11 cellular contexts compared by ENCODE assay signal in the genomic region with DNA sequence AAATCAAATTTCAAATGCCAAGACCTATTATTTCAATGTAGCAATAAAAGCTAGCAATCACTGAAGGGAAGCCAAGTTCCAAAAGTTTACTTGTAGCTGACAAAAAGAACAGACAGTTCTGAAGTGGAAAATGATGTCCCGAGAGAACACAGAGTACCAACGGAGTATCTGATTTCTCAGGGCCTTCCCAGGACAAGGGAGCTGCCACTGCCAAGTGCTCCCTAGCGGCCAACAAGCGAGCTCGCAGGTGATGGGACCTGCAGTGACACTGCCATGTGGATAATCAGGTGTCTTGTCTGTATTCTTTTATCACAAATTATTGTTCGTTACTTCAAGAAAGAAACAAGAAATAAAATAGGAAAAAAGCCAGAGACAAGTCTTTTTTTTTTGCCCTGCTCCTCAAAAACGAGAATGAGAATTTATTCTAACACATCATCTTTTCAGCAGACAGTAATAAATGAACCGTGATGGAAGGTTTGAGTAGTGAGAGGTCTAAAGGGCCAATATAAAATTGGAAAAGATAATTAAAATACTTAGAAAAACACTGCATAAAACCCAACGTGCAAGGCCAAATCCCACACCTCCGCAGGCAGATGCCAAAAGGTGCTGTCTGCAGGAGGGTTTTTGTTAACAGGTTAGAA.
DNase-seq lines count a peak whose midpoint lies in the region; ATAC-seq and TF ChIP-seq lines count a peak whose summit lies in the region.
"Had no signal": no experiment of that assay in that cellular context is flagged by ENCODE, and none has a peak within 500 bp of the region (broad histone marks: within the 10 kb centered on the region; RNA-seq: fewer than 3 reads in every experiment).

No MANE protein-coding gene starts in this region.

- H3K27me3 Mint-ChIP-seq in activated T-cell treated with anti-CD3 and anti-CD28 coated beads, Interleukin-2, amount 50 U/mL, for 4 hours (ENCODE audit: low read depth) = no peaks in the 10 kb centered on the region

- no peaks in the 10 kb centered on the region for H3K4me1 Mint-ChIP-seq in activated T-cell treated with anti-CD3 and anti-CD28 coated beads, Interleukin-2, amount 50 U/mL, for 4 hours (ENCODE audit: low read depth)

- no peaks in the 10 kb centered on the region for H3K9me2 ChIP-seq in neural cell (ENCODE audit: insufficient read depth, low read length)

- H3K4me2 ChIP-seq in neural cell (ENCODE audit: low read length) = no peak overlapping the region

- H3F3A ChIP-seq in neural cell (ENCODE audit: insufficient read depth, low read length, poor library complexity, severe bottlenecking) = peaks cover 3% of the 10 kb centered on the region

- no peaks in the 10 kb centered on the region for H3K9me3 ChIP-seq in neural cell (ENCODE audit: low read length)

- H3K4me3 Mint-ChIP-seq in activated T-cell treated with anti-CD3 and anti-CD28 coated beads, Interleukin-2, amount 50 U/mL, for 4 hours = no peak overlapping the region

- TF ChIP-seq CTCF in GM12864 (IDR thresholded peaks at IDR 0.05; ENCODE audit: low read depth, low read length, missing control alignments) (peak; percentile 12), dorsolateral prefrontal cortex (IDR thresholded peaks at IDR 0.05 in 54 of 56, conservative IDR thresholded peaks at IDR 0.05 in 2 of 56; ENCODE audit: low read depth in 1 of 56, partially characterized antibody in 56 of 56) (peak in 49 of 56 donors; percentile 22 to 69 (median 48)), neural cell (IDR thresholded peaks at IDR 0.05; ENCODE audit: poor library complexity, severe bottlenecking) (peak; percentile 57)

- H3K9me3 Mint-ChIP-seq in activated T-cell treated with anti-CD3 and anti-CD28 coated beads, Interleukin-2, amount 50 U/mL, for 4 hours = no peaks in the 10 kb centered on the region

- no peak for ATAC-seq in activated T-cell treated with anti-CD3 and anti-CD28 coated beads, Interleukin-2, amount 50 U/mL, for 4 hours

- no peak for DNase-seq in GM12864 (ENCODE audit: low read depth)
- DNase-seq in NCI-H2171 (lab: John Stamatoyannopoulos, UW) = peak; percentile 67
- DNase-seq in dorsolateral prefrontal cortex = peak in 1 of 10 donors; percentile 23
- no peak for DNase-seq in NOMO-1 treated with DMSO at 0.1 percent for 48 hours (lab: John Stamatoyannopoulos, UW; ENCODE audit: unreplicated experiment)
- no peak for DNase-seq in activated T-cell treated with anti-CD3 and anti-CD28 coated beads, Interleukin-2, amount 50 U/mL, for 4 hours
- no peak for DNase-seq in AG08395 (ENCODE audit: low spot score)
- no peak for DNase-seq in stimulated activated CD4-positive, alpha-beta T cell treated with anti-CD3 and anti-CD28 coated beads, Interleukin-2, amount 100 ng/mL, for 48 hours
- DNase-seq: GF-D8, GOT3, NCI-H226 had no signal

- H3K27ac ChIP-seq in dorsolateral prefrontal cortex (peak overlapping the region in 1 of 59 donors; percentile 41), neural cell (ENCODE audit: low read length) (no peak overlapping the region)

- no peaks in the 10 kb centered on the region for H3K79me2 ChIP-seq in neural cell (replicated peaks; ENCODE audit: insufficient read depth, low read length)

- TF ChIP-seq RAD21 in neural cell (conservative IDR thresholded peaks at IDR 0.05) = peak; percentile 54

- intact Hi-C loops in dorsolateral prefrontal cortex (cut with DNase I) = loop anchor here in 1 of 2 donors (5.0 kb wide), 1 partner anchor 84 kb away; no protein-coding TSS in a partner anchor

- no peaks in the 10 kb centered on the region for H3K36me3 Mint-ChIP-seq in activated T-cell treated with anti-CD3 and anti-CD28 coated beads, Interleukin-2, amount 50 U/mL, for 4 hours (ENCODE audit: insufficient read depth)

- no peaks in the 10 kb centered on the region for H4K20me1 ChIP-seq in neural cell (ENCODE audit: insufficient read depth)

- no peak for TF ChIP-seq EP300 in neural cell (conservative IDR thresholded peaks at IDR 0.05; ENCODE audit: poor library complexity, severe bottlenecking)

- H3K4me3 ChIP-seq in GM12864 (ENCODE audit: low read depth, low read length) (no peak overlapping the region), dorsolateral prefrontal cortex (no peak overlapping the region), neural cell (ENCODE audit: low read length) (no peak overlapping the region)

- no peaks in the 10 kb centered on the region for H3K36me3 ChIP-seq in neural cell (ENCODE audit: insufficient read depth, low read length)

- H3K9ac ChIP-seq in neural cell (ENCODE audit: low read length) = no peak overlapping the region

- no peaks in the 10 kb centered on the region for H3K27me3 ChIP-seq in dorsolateral prefrontal cortex
- no peaks in the 10 kb centered on the region for H3K27me3 ChIP-seq in neural cell (ENCODE audit: insufficient read depth, low read depth, low read length)

- no peak overlapping the region for H2AFZ ChIP-seq in neural cell (ENCODE audit: low read depth, low read length)

TF ChIP-seq in neural cell, 6 proteins besides CTCF, POLR2A, EP300 and RAD21:
- TF ChIP-seq SMC3 (conservative IDR thresholded peaks at IDR 0.05; ENCODE audit: poor library complexity) (peak; percentile 58), MXI1 (conservative IDR thresholded peaks at IDR 0.05; ENCODE audit: poor library complexity, severe bottlenecking) (no peak), POLR2AphosphoS5 (IDR thresholded peaks at IDR 0.05) (peak; percentile 10)
